ENCODE assay signal across 15 cellular contexts in the genomic region with DNA sequence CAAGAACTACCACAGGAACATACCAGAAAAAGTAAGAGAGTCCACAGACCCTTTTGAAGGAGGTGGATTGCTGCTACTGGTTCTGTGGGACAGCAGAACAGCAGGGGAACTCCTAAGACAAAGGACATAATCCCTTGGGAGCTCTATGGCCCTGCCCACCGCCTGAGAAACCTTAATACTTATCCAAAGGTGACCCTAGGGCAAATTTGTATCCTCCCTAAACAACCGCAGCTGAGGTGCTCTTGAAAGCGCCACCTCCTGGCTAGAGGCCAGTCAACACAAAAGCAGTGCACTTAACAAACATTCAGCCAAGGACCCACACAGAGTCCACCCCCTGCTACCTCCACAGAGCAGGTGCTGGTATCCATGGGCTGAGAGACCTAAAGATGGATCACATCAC.
DNase-seq lines count a peak whose midpoint lies in the region; ATAC-seq and TF ChIP-seq lines count a peak whose summit lies in the region.
"Had no signal": no experiment of that assay in that cellular context is flagged by ENCODE, and none has a peak within 500 bp of the region (broad histone marks: within the 10 kb centered on the region; RNA-seq: fewer than 3 reads in every experiment).

No MANE protein-coding gene starts in this region.

- TF ChIP-seq CTCF in BE2C (IDR thresholded peaks at IDR 0.05; ENCODE audit: low read depth, low read length) (0 out of 2 replicates have a peak, but pooled peaks have one; percentile 5), GM13976 (IDR thresholded peaks at IDR 0.05; ENCODE audit: borderline replicate concordance, control extremely low read depth, extremely low read depth, insufficient read depth, missing control alignments) (peak; percentile 20), PC-3 (conservative IDR thresholded peaks at IDR 0.05; ENCODE audit: low read depth, low read length) (0 out of 2 replicates have a peak, but pooled peaks have one; percentile 15), osteocyte (IDR thresholded peaks at IDR 0.05) (no peak), HFFc6 (IDR thresholded peaks at IDR 0.05) (no peak)

- POLR2A ChIA-PET in PC-3 (lab: Charles Lee; ENCODE audit: unreplicated experiment): no interaction called here

- no peak overlapping the region for H3K27ac ChIP-seq in PC-3 (ENCODE audit: low read length)
- H3K27ac ChIP-seq: uterus had no signal

- H3K9me3 Mint-ChIP-seq in osteocyte (ENCODE audit: unreplicated experiment) (peaks cover 16% of the 10 kb centered on the region), HFFc6 (peaks cover 16% of the 10 kb centered on the region)

- no peaks in the 10 kb centered on the region for H3K79me2 ChIP-seq in PC-3 (ENCODE audit: low read length)

- no peaks in the 10 kb centered on the region for H3K27me3 ChIP-seq in BE2C
- H3K27me3 ChIP-seq in PC-3 (ENCODE audit: low read length): no peaks in the 10 kb centered on the region
- H3K27me3 ChIP-seq: uterus had no signal

- BruUV-seq in PC-3 (replicated peaks; lab: Mats Ljungman, UMichigan): no TSS peak

- intact Hi-C loops in PC-3 (cut with micrococcal nuclease): no loop called here

- H3F3A ChIP-seq in PC-3 (ENCODE audit: low read length, unreplicated experiment): no peaks in the 10 kb centered on the region

- no peak overlapping the region for H2AFZ ChIP-seq in PC-3 (ENCODE audit: low read length)

- H3K4me3 Mint-ChIP-seq in osteocyte (ENCODE audit: unreplicated experiment) (no peak overlapping the region), HFFc6 (no peak overlapping the region)
- H3K4me3 Mint-ChIP-seq: stimulated activated naive CD8-positive, alpha-beta T cell treated with anti-CD3 and anti-CD28 coated beads, Interleukin-15, Interleukin-2, amounts not matched to agents 100 ng/mL and 50 ng/mL, for 24 hours had no signal

- peaks cover 3% of the 10 kb centered on the region for H3K27me3 Mint-ChIP-seq in osteocyte (ENCODE audit: unreplicated experiment)
- peaks cover 1% of the 10 kb centered on the region; the same call in 1 of the 2 replicates for H3K27me3 Mint-ChIP-seq in HFFc6 (ENCODE audit: insufficient read depth)
- H3K27me3 Mint-ChIP-seq: stimulated activated naive CD8-positive, alpha-beta T cell treated with anti-CD3 and anti-CD28 coated beads, Interleukin-15, Interleukin-2, amounts not matched to agents 100 ng/mL and 50 ng/mL, for 24 hours had no signal

- CTCF ChIA-PET in PC-3 (lab: Charles Lee): no interaction called here

- DNase-seq in BE2C (no peak), GM13976 (ENCODE audit: low spot score) (no peak), HT-29 (ENCODE audit: low spot score) (peak; percentile 6), PC-3 (no peak), osteocyte (ENCODE audit: extremely low spot score, unreplicated experiment) (no peak), HFFc6 (no peak)
- DNase-seq in activated CD4-positive, alpha-beta T cell treated with anti-CD3 and anti-CD28 coated beads, Interleukin-2, amount 50 U/mL, for 4 hours: no peak
- no peak for DNase-seq in activated CD4-positive, CD25-positive, alpha-beta regulatory T cell treated with anti-CD3 and anti-CD28 coated beads, Interleukin-2, amount 50 U/mL, for 72 hours
- DNase-seq: activated naive CD4-positive, alpha-beta T cell treated with anti-CD3 and anti-CD28 coated beads, Interleukin-2, amount 50 U/mL, for 16 hours; activated T-cell treated with anti-CD3 and anti-CD28 coated beads for 4 hours; IMR-90; NCI-H1105 treated with DMSO at 0.1 percent for 48 hours; NCI-H446 treated with DMSO at 0.1 percent for 48 hours; uterus had no signal

- no peaks in the 10 kb centered on the region for H4K20me1 ChIP-seq in PC-3 (ENCODE audit: low read length)

- no peaks in the 10 kb centered on the region for H3K9me2 ChIP-seq in PC-3 (replicated peaks; ENCODE audit: low read length)

- H3K36me3 Mint-ChIP-seq in osteocyte (ENCODE audit: unreplicated experiment): peaks cover 4% of the 10 kb centered on the region
- H3K36me3 Mint-ChIP-seq in HFFc6 (ENCODE audit: low read depth): no peaks in the 10 kb centered on the region

- no peaks in the 10 kb centered on the region for H3K36me3 ChIP-seq in BE2C
- no peaks in the 10 kb centered on the region for H3K36me3 ChIP-seq in PC-3 (ENCODE audit: low read depth, low read length)
- H3K36me3 ChIP-seq: uterus had no signal

- H3K9me3 ChIP-seq in BE2C: no peaks in the 10 kb centered on the region
- H3K9me3 ChIP-seq in PC-3 (ENCODE audit: low read length): no peaks in the 10 kb centered on the region
- H3K9me3 ChIP-seq: uterus had no signal

- no peak overlapping the region for H3K9ac ChIP-seq in PC-3 (ENCODE audit: low read length)

- in situ Hi-C loops in GM13976 (cut with MboI; ENCODE audit: low sequenced_read_pairs, unreplicated experiment): no loop called here

- H3K4me1 Mint-ChIP-seq in osteocyte (ENCODE audit: unreplicated experiment) (no peaks in the 10 kb centered on the region), HFFc6 (ENCODE audit: low read depth) (no peaks in the 10 kb centered on the region)

- no peak overlapping the region for H3K4me2 ChIP-seq in PC-3 (ENCODE audit: low read length)

- no peak overlapping the region for H3K27ac Mint-ChIP-seq in osteocyte (ENCODE audit: unreplicated experiment)
- H3K27ac Mint-ChIP-seq in HFFc6: no peak overlapping the region
- H3K27ac Mint-ChIP-seq: stimulated activated naive CD8-positive, alpha-beta T cell treated with anti-CD3 and anti-CD28 coated beads, Interleukin-15, Interleukin-2, amounts not matched to agents 100 ng/mL and 50 ng/mL, for 24 hours had no signal

- H3K4me3 ChIP-seq in BE2C (ENCODE audit: low read depth, low read length) (no peak overlapping the region), PC-3 (ENCODE audit: low read length) (no peak overlapping the region)
- H3K4me3 ChIP-seq: uterus had no signal

- H3K4me1 ChIP-seq in BE2C (no peaks in the 10 kb centered on the region), PC-3 (ENCODE audit: insufficient read depth, low read length) (no peaks in the 10 kb centered on the region)
- H3K4me1 ChIP-seq: uterus had no signal

- no peak for ATAC-seq in PC-3

Comparison
In these comparisons a context has a peak if more than half of its experiments do, and no peak if none do; other contexts are left out.
1. CTCF ChIP-seq: peak in BE2C (single experiment), GM13976 (single experiment) and PC-3 (single experiment); none in osteocyte (single experiment) and HFFc6 (single experiment).